17 cellular contexts compared by ENCODE assay signal in the genomic region with DNA sequence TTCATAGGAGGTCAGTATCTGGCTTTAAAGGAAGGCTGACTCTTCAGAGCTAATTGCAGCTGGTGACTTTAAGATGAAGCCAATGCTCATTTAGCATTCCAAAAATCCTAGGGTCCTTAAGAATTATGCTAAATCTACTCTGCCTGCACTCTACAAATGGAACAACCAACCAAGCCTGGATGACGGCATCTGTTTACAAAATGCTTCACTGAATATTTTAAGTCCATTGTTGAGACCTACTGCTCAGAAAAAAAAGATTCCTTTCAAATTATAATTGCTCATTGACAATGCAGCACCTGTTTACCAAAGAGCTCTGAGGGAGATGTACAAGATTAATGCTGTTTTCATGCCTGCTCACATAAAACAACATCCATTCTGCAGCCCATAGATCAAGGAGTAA. TPM values are rescaled to one million over a fixed set of nuclear protein-coding genes. Genes with fewer than 3 reads are reported as not detected.
A peak's percentile ranks its signal among the peaks of the same experiment; 100 is the strongest.
DNase-seq lines count a peak whose midpoint lies in the region; ATAC-seq and TF ChIP-seq lines count a peak whose summit lies in the region.
"Had no signal": no experiment of that assay in that cellular context is flagged by ENCODE, and none has a peak within 500 bp of the region (broad histone marks: within the 10 kb centered on the region; RNA-seq: fewer than 3 reads in every experiment).

No MANE protein-coding gene starts in this region.

- no peak for TF ChIP-seq CTCF in activated CD8-positive, alpha-beta T cell treated with anti-CD3 and anti-CD28 coated beads for 36 hours (IDR thresholded peaks at IDR 0.05)

- H3K27me3 Mint-ChIP-seq in activated CD8-positive, alpha-beta T cell treated with anti-CD3 and anti-CD28 coated beads for 36 hours = no peaks in the 10 kb centered on the region
- H3K27me3 Mint-ChIP-seq in activated CD8-positive, alpha-beta T cell treated with anti-CD3 and anti-CD28 coated beads, Interleukin-2, amount 10 ng/mL, durations not matched to agents 7 days and 5 days (ENCODE audit: low read depth) = no peaks in the 10 kb centered on the region
- H3K27me3 Mint-ChIP-seq in stimulated activated naive CD8-positive, alpha-beta T cell treated with anti-CD3 and anti-CD28 coated beads, Interleukin-15, Interleukin-2, amounts not matched to agents 100 ng/mL and 50 ng/mL, for 24 hours = no peaks in the 10 kb centered on the region
- no peaks in the 10 kb centered on the region for H3K27me3 Mint-ChIP-seq in effector memory CD8-positive, alpha-beta T cell
- H3K27me3 Mint-ChIP-seq: CD4-positive, alpha-beta T cell had no signal

- peaks cover 62% of the 10 kb centered on the region for H3K4me1 Mint-ChIP-seq in activated CD8-positive, alpha-beta T cell treated with anti-CD3 and anti-CD28 coated beads for 36 hours (ENCODE audit: low read depth)
- peaks cover 36% of the 10 kb centered on the region for H3K4me1 Mint-ChIP-seq in activated CD8-positive, alpha-beta T cell treated with anti-CD3 and anti-CD28 coated beads, Interleukin-2, amount 10 ng/mL, durations not matched to agents 7 days and 5 days (ENCODE audit: low read depth)
- peaks cover 69% of the 10 kb centered on the region for H3K4me1 Mint-ChIP-seq in stimulated activated naive CD8-positive, alpha-beta T cell treated with anti-CD3 and anti-CD28 coated beads, Interleukin-15, Interleukin-2, amounts not matched to agents 100 ng/mL and 50 ng/mL, for 24 hours (ENCODE audit: low read depth)
- H3K4me1 Mint-ChIP-seq in effector memory CD8-positive, alpha-beta T cell (ENCODE audit: low read depth in 2 of 2) = peaks cover 38 to 57% of the 10 kb centered on the region in 2 donors

- POLR2A ChIA-PET in activated CD8-positive, alpha-beta T cell treated with anti-CD3 and anti-CD28 coated beads for 36 hours (lab: Charles Lee) = interaction anchor here (1.6 kb wide), 1 partner anchor 30 kb away, joined by 6 read pairs; no protein-coding TSS in a partner anchor
- POLR2A ChIA-PET in activated CD8-positive, alpha-beta T cell treated with anti-CD3 and anti-CD28 coated beads, Interleukin-2, amount 10 ng/mL, durations not matched to agents 7 days and 5 days (lab: Charles Lee) = interaction anchor here (1.6 kb wide), 1 partner anchor 44 kb away, joined by 3 read pairs; the partner anchor contains the start of gene ADAM17

- peak overlapping the region; percentile 51 for H3K27ac Mint-ChIP-seq in activated CD8-positive, alpha-beta T cell treated with anti-CD3 and anti-CD28 coated beads for 36 hours
- no peak overlapping the region for H3K27ac Mint-ChIP-seq in activated CD8-positive, alpha-beta T cell treated with anti-CD3 and anti-CD28 coated beads, Interleukin-2, amount 10 ng/mL, durations not matched to agents 7 days and 5 days
- H3K27ac Mint-ChIP-seq in stimulated activated naive CD8-positive, alpha-beta T cell treated with anti-CD3 and anti-CD28 coated beads, Interleukin-15, Interleukin-2, amounts not matched to agents 100 ng/mL and 50 ng/mL, for 24 hours = peak overlapping the region; percentile 9
- peak overlapping the region; percentile 22 to 77 for H3K27ac Mint-ChIP-seq in effector memory CD8-positive, alpha-beta T cell

- H3K9me3 Mint-ChIP-seq in activated CD8-positive, alpha-beta T cell treated with anti-CD3 and anti-CD28 coated beads for 36 hours = peaks cover 22% of the 10 kb centered on the region
- H3K9me3 Mint-ChIP-seq in activated CD8-positive, alpha-beta T cell treated with anti-CD3 and anti-CD28 coated beads, Interleukin-2, amount 10 ng/mL, durations not matched to agents 7 days and 5 days (ENCODE audit: insufficient read depth) = peaks cover 11% of the 10 kb centered on the region
- peaks cover 9% of the 10 kb centered on the region for H3K9me3 Mint-ChIP-seq in stimulated activated naive CD8-positive, alpha-beta T cell treated with anti-CD3 and anti-CD28 coated beads, Interleukin-15, Interleukin-2, amounts not matched to agents 100 ng/mL and 50 ng/mL, for 24 hours
- H3K9me3 Mint-ChIP-seq in effector memory CD8-positive, alpha-beta T cell = peaks cover 0 to 4% of the 10 kb centered on the region in 2 donors

- CTCF ChIA-PET in activated CD8-positive, alpha-beta T cell treated with anti-CD3 and anti-CD28 coated beads for 36 hours (lab: Charles Lee) = interaction anchor here (1.1 to 1.4 kb wide), 3 partner anchors 31 to 49 kb away, joined by 4 read pairs; partner anchors contain the start of gene ADAM17
- CTCF ChIA-PET in activated CD8-positive, alpha-beta T cell treated with anti-CD3 and anti-CD28 coated beads, Interleukin-2, amount 10 ng/mL, durations not matched to agents 7 days and 5 days (lab: Charles Lee) = interaction anchor here (0.7 to 1.3 kb wide), 2 partner anchors 9 to 18 kb away, joined by 3 read pairs; no protein-coding TSS in a partner anchor

- no peak for DNase-seq in activated CD8-positive, alpha-beta T cell treated with anti-CD3 and anti-CD28 coated beads for 36 hours
- no peak for DNase-seq in activated CD8-positive, alpha-beta T cell treated with anti-CD3 and anti-CD28 coated beads, Interleukin-2, amount 10 ng/mL, durations not matched to agents 7 days and 5 days
- no peak for DNase-seq in stimulated activated naive CD8-positive, alpha-beta T cell treated with anti-CD3 and anti-CD28 coated beads, Interleukin-15, Interleukin-2, amounts not matched to agents 100 U/mL and 50 U/mL, for 24 hours
- no peak for DNase-seq in effector memory CD8-positive, alpha-beta T cell
- DNase-seq in cardiac septum (ENCODE audit: low spot score) (no peak), kidney tubule cell (ENCODE audit: low spot score) (no peak)
- DNase-seq: CD4-positive, alpha-beta T cell; KG1; MG63; NCI-H1105 treated with DMSO at 0.1 percent for 48 hours; NCI-H146; NCI-H1930; NCI-H2107; NCI-H524 treated with DMSO at 0.1 percent for 48 hours; NCI-H774; SIG-M5 had no signal

- no peak for ATAC-seq in activated CD8-positive, alpha-beta T cell treated with anti-CD3 and anti-CD28 coated beads for 36 hours
- ATAC-seq in activated CD8-positive, alpha-beta T cell treated with anti-CD3 and anti-CD28 coated beads, Interleukin-2, amount 10 ng/mL, durations not matched to agents 7 days and 5 days = no peak
- ATAC-seq in stimulated activated naive CD8-positive, alpha-beta T cell treated with anti-CD3 and anti-CD28 coated beads, Interleukin-15, Interleukin-2, amounts not matched to agents 100 U/mL and 50 U/mL, for 24 hours = no peak
- no peak for ATAC-seq in effector memory CD8-positive, alpha-beta T cell (replicated peaks)

- no peak overlapping the region for H3K4me3 Mint-ChIP-seq in activated CD8-positive, alpha-beta T cell treated with anti-CD3 and anti-CD28 coated beads for 36 hours
- no peak overlapping the region for H3K4me3 Mint-ChIP-seq in activated CD8-positive, alpha-beta T cell treated with anti-CD3 and anti-CD28 coated beads, Interleukin-2, amount 10 ng/mL, durations not matched to agents 7 days and 5 days
- no peak overlapping the region for H3K4me3 Mint-ChIP-seq in stimulated activated naive CD8-positive, alpha-beta T cell treated with anti-CD3 and anti-CD28 coated beads, Interleukin-15, Interleukin-2, amounts not matched to agents 100 ng/mL and 50 ng/mL, for 24 hours
- peak overlapping the region in 1 of 2 donors; percentile 25 for H3K4me3 Mint-ChIP-seq in effector memory CD8-positive, alpha-beta T cell
- H3K4me3 Mint-ChIP-seq: CD4-positive, alpha-beta T cell had no signal

- peaks cover 62% of the 10 kb centered on the region for H3K36me3 Mint-ChIP-seq in activated CD8-positive, alpha-beta T cell treated with anti-CD3 and anti-CD28 coated beads for 36 hours (ENCODE audit: low read depth)
- H3K36me3 Mint-ChIP-seq in activated CD8-positive, alpha-beta T cell treated with anti-CD3 and anti-CD28 coated beads, Interleukin-2, amount 10 ng/mL, durations not matched to agents 7 days and 5 days (ENCODE audit: low read depth) = peaks cover 57% of the 10 kb centered on the region
- peaks cover 65% of the 10 kb centered on the region for H3K36me3 Mint-ChIP-seq in stimulated activated naive CD8-positive, alpha-beta T cell treated with anti-CD3 and anti-CD28 coated beads, Interleukin-15, Interleukin-2, amounts not matched to agents 100 ng/mL and 50 ng/mL, for 24 hours (ENCODE audit: low read depth)
- peaks cover 65% of the 10 kb centered on the region for H3K36me3 Mint-ChIP-seq in effector memory CD8-positive, alpha-beta T cell (ENCODE audit: insufficient read depth)

- intact Hi-C loops in activated CD8-positive, alpha-beta T cell treated with anti-CD3 and anti-CD28 coated beads for 36 hours (cut with micrococcal nuclease) = no loop called here
- intact Hi-C loops in cardiac septum (cut with DNase I) = no loop called here

RNA-seq across cellular contexts. Expression of gene YWHAQ, which starts 31.4 kb away (rescaled TPM):
- total RNA-seq in activated CD8-positive, alpha-beta T cell treated with anti-CD3 and anti-CD28 coated beads for 36 hours = 100 to 1,000 TPM; 341 to 368 TPM
- 100 to 1,000 TPM; 292 to 315 TPM for total RNA-seq in activated CD8-positive, alpha-beta T cell treated with anti-CD3 and anti-CD28 coated beads, Interleukin-2, amount 10 ng/mL, durations not matched to agents 7 days and 5 days
- 299 TPM for total RNA-seq in cardiac septum

RNA-seq across cellular contexts. Expression of gene ADAM17, which starts 43.8 kb away (rescaled TPM):
- 10 to 100 TPM; 14.2 to 15.9 TPM for total RNA-seq in activated CD8-positive, alpha-beta T cell treated with anti-CD3 and anti-CD28 coated beads for 36 hours
- 10 to 100 TPM; 20.7 to 25.0 TPM for total RNA-seq in activated CD8-positive, alpha-beta T cell treated with anti-CD3 and anti-CD28 coated beads, Interleukin-2, amount 10 ng/mL, durations not matched to agents 7 days and 5 days
- 18.9 TPM for total RNA-seq in cardiac septum
